In genomic region chr1:55214214-55214902, GRCh38 we compare ENCODE assay signal across 8 cellular contexts. TPM values are rescaled to one million over a fixed set of nuclear protein-coding genes. Genes with fewer than 3 reads are reported as not detected.
DNase-seq lines count a peak whose midpoint lies in the region; ATAC-seq and TF ChIP-seq lines count a peak whose summit lies in the region.

No MANE protein-coding gene starts in this region.

- ATAC-seq in GM19395 (IDR thresholded peaks at IDR 0.05; ENCODE audit: unreplicated experiment) (peak; percentile 18), HG03558 (IDR thresholded peaks at IDR 0.05; ENCODE audit: extremely low read depth, unreplicated experiment) (peak; percentile 4)

- H3K27ac ChIP-seq in C4-2B (peak overlapping the region; percentile 88), SU-DHL-6 (ENCODE audit: low read depth, low read length) (peak overlapping the region; percentile 24), skin epidermis (peak overlapping the region; percentile 91 to 100 (median 97))

- H3K9me2 ChIP-seq in SU-DHL-6 (replicated peaks; ENCODE audit: insufficient read depth, low read length), result no peaks in the 10 kb centered on the region

- peak overlapping the region; percentile 75 for H2AFZ ChIP-seq in SU-DHL-6 (ENCODE audit: low read depth, low read length, severe bottlenecking)

- H3K4me3 Mint-ChIP-seq in brain, result peak overlapping the region; percentile 86 to 96 (median 93)

- H3K36me3 Mint-ChIP-seq in brain, result peaks cover under 1% of the 10 kb centered on the region

- no peaks in the 10 kb centered on the region for H3K9me3 ChIP-seq in SU-DHL-6 (ENCODE audit: insufficient read depth, low read length)

- no peaks in the 10 kb centered on the region for H3K27me3 ChIP-seq in SU-DHL-6 (ENCODE audit: low read length)

- H3K27me3 Mint-ChIP-seq in brain, result peaks cover 18% of the 10 kb centered on the region

- H3K4me1 Mint-ChIP-seq in brain, result peaks cover 70% of the 10 kb centered on the region

- no peaks in the 10 kb centered on the region for H3K9me3 Mint-ChIP-seq in brain

- DNase-seq in iPS-NIHi7 (ENCODE audit: extremely low spot score) (peak; percentile 69), NCI-H1930 (lab: John Stamatoyannopoulos, UW) (no peak)

- peaks cover 28% of the 10 kb centered on the region for H3K79me2 ChIP-seq in SU-DHL-6 (ENCODE audit: insufficient read depth, low read length)

- H3K4me2 ChIP-seq in SU-DHL-6 (ENCODE audit: low read depth, low read length, poor library complexity, severe bottlenecking), result peak overlapping the region; percentile 78

- H3K4me3 ChIP-seq in SU-DHL-6 (ENCODE audit: insufficient read depth, low read length, poor library complexity, severe bottlenecking), result peak overlapping the region; percentile 84
- peak overlapping the region; percentile 71 to 93 (median 81) for H3K4me3 ChIP-seq in skin epidermis

- H4K20me1 ChIP-seq in SU-DHL-6 (ENCODE audit: low read depth, low read length), result no peaks in the 10 kb centered on the region

- no peaks in the 10 kb centered on the region for H3K36me3 ChIP-seq in SU-DHL-6 (ENCODE audit: low read length)

- H3F3A ChIP-seq in SU-DHL-6 (ENCODE audit: insufficient read depth), result peaks cover 15% of the 10 kb centered on the region

- peak overlapping the region; percentile 91 for H3K9ac ChIP-seq in SU-DHL-6 (ENCODE audit: low read length)

- TF ChIP-seq CTCF in C4-2B (conservative IDR thresholded peaks at IDR 0.05) (no peak), SU-DHL-6 (IDR thresholded peaks at IDR 0.05; ENCODE audit: insufficient read depth, low read length, poor library complexity, severe bottlenecking) (no peak), brain (conservative IDR thresholded peaks at IDR 0.05) (no peak)

- peak overlapping the region; percentile 94 to 99 (median 95) for H3K27ac Mint-ChIP-seq in brain

RNA-seq across cellular contexts. Expression of gene USP24, which starts 0.8 kb away (rescaled TPM):
- 6.6 TPM for polyA plus RNA-seq in brain (ENCODE audit: insufficient read depth, low read depth, low replicate concordance)

Comparison
In these comparisons a context has a peak if more than half of its experiments do, and no peak if none do; other contexts are left out.
1. H3K27ac ChIP-seq: peak in every context shown above with its lines; median percentile 97 in skin epidermis; 88 in C4-2B; 24 in SU-DHL-6.